In the genomic region with DNA sequence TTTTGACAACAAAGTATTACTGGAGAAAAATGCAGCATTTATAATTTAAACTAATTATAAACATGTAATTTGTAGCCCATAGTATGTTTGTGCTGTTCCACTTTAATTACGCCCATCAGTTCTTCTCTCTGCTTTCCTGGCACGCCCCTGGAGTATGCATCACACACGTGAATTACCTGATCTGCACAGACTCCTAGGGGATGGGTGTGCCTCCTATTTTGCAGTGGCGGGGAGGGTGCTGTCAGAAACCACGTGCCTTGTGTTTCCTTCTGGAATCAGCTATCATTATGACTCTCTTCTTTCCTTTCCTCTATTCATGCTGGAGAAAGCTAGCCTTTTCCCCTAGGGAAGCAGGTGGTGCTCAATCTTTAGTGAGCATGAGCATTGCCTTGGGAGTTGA, we compare ENCODE assay signal across 16 cellular contexts. TPM values are rescaled to one million over a fixed set of nuclear protein-coding genes. Genes with fewer than 3 reads are reported as not detected.
DNase-seq lines count a peak whose midpoint lies in the region; ATAC-seq and TF ChIP-seq lines count a peak whose summit lies in the region.
"Had no signal": no experiment of that assay in that cellular context is flagged by ENCODE, and none has a peak within 500 bp of the region (broad histone marks: within the 10 kb centered on the region; RNA-seq: fewer than 3 reads in every experiment).

No MANE protein-coding gene starts in this region.

- H3K36me3 ChIP-seq in breast epithelium (no peaks in the 10 kb centered on the region), aorta (ENCODE audit: control insufficient read depth in 1 of 2, insufficient read depth in 2 of 2, low read length in 1 of 2) (no peaks in the 10 kb centered on the region), body of pancreas (replicated peaks in 1 of 2; ENCODE audit: insufficient read depth in 1 of 2, low read depth in 2 of 2) (no peaks in the 10 kb centered on the region)
- H3K36me3 ChIP-seq: Peyer's patch had no signal

- no peaks in the 10 kb centered on the region for H3K27me3 Mint-ChIP-seq in MCF 10A (ENCODE audit: insufficient read depth, unreplicated experiment)
- peaks cover 3% of the 10 kb centered on the region for H3K27me3 Mint-ChIP-seq in endothelial cell (ENCODE audit: unreplicated experiment)
- H3K27me3 Mint-ChIP-seq: T-helper 17 cell had no signal

- DNase-seq in MCF 10A (ENCODE audit: unreplicated experiment) (peak; percentile 5), breast epithelium (ENCODE audit: low spot score in 2 of 2) (no peak), NCI-H748 treated with DMSO at 0.1 percent for 48 hours (lab: John Stamatoyannopoulos, UW) (peak; percentile 13), epithelial cell of esophagus (ENCODE audit: low read depth) (peak; percentile 79), aorta (no peak), endothelial cell (ENCODE audit: low spot score) (no peak), AG08396 (ENCODE audit: low spot score) (no peak), body of pancreas (no peak)
- DNase-seq: DMS 273 treated with DMSO at 0.1 percent for 48 hours, IMR-90, Kasumi-1, NCI-H2029 treated with DMSO at 0.1 percent for 48 hours, NCI-H82, Peyer's patch, T-helper 17 cell had no signal

- no peaks in the 10 kb centered on the region for H3K27me3 ChIP-seq in breast epithelium
- H3K27me3 ChIP-seq in aorta (ENCODE audit: control insufficient read depth in 1 of 2, insufficient read depth in 2 of 2, low read length in 1 of 2), result no peaks in the 10 kb centered on the region
- no peaks in the 10 kb centered on the region for H3K27me3 ChIP-seq in body of pancreas
- H3K27me3 ChIP-seq: Peyer's patch had no signal

- no peak for TF ChIP-seq CTCF in MCF 10A (IDR thresholded peaks at IDR 0.05; ENCODE audit: unreplicated experiment)
- no peak for TF ChIP-seq CTCF in breast epithelium (IDR thresholded peaks at IDR 0.05)
- TF ChIP-seq CTCF in epithelial cell of esophagus (IDR thresholded peaks at IDR 0.05; ENCODE audit: insufficient read depth, low read depth, low read length, missing control alignments), result no peak
- no peak for TF ChIP-seq CTCF in endothelial cell (IDR thresholded peaks at IDR 0.05; ENCODE audit: unreplicated experiment)
- TF ChIP-seq CTCF in body of pancreas (IDR thresholded peaks at IDR 0.05), result no peak

- H3K9me3 ChIP-seq in breast epithelium (no peaks in the 10 kb centered on the region), aorta (ENCODE audit: control insufficient read depth, low read length) (no peaks in the 10 kb centered on the region), body of pancreas (no peaks in the 10 kb centered on the region)
- H3K9me3 ChIP-seq: Peyer's patch had no signal

- H3K27ac ChIP-seq in breast epithelium (no peak overlapping the region), aorta (ENCODE audit: low read depth in 1 of 2, low read length in 2 of 2) (no peak overlapping the region), body of pancreas (no peak overlapping the region)
- H3K27ac ChIP-seq: C4-2B, Peyer's patch had no signal

- no TSS peak for BruUV-seq in MCF 10A (replicated peaks; lab: Mats Ljungman, UMichigan)

- POLR2A ChIA-PET in MCF 10A (lab: Yijun Ruan, JAX), result interaction anchor here (0.7 to 1.5 kb wide), 3 partner anchors 9 to 383 kb away, joined by 3 read pairs; no protein-coding TSS in a partner anchor

- H3K4me1 Mint-ChIP-seq in MCF 10A (ENCODE audit: insufficient read depth, unreplicated experiment) (peaks cover 16% of the 10 kb centered on the region), endothelial cell (ENCODE audit: unreplicated experiment) (no peaks in the 10 kb centered on the region)

- H3K4me3 Mint-ChIP-seq in MCF 10A (ENCODE audit: unreplicated experiment) (no peak overlapping the region), endothelial cell (ENCODE audit: unreplicated experiment) (no peak overlapping the region)
- H3K4me3 Mint-ChIP-seq: T-helper 17 cell had no signal

- ATAC-seq in aorta (ENCODE audit: low FRiP score), result peak; percentile 48
- ATAC-seq in body of pancreas, result no peak
- ATAC-seq: T-helper 17 cell had no signal

- WGBS in aorta, 2 donors, result 59 to 65% methylated on average over 5 of the region's 5 CpGs
- WGBS in body of pancreas, 2 donors, result 71 to 78% methylated on average over 5 of the region's 5 CpGs

- no peak for TF ChIP-seq POLR2A in breast epithelium (IDR thresholded peaks at IDR 0.05)
- TF ChIP-seq POLR2A in body of pancreas (IDR thresholded peaks at IDR 0.05), result no peak

- H3K9me3 Mint-ChIP-seq in MCF 10A (ENCODE audit: unreplicated experiment) (no peaks in the 10 kb centered on the region), endothelial cell (ENCODE audit: unreplicated experiment) (no peaks in the 10 kb centered on the region)

- H3K36me3 Mint-ChIP-seq in MCF 10A (ENCODE audit: insufficient read depth, unreplicated experiment) (no peaks in the 10 kb centered on the region), endothelial cell (ENCODE audit: low read depth, unreplicated experiment) (no peaks in the 10 kb centered on the region)

- H3K4me1 ChIP-seq in breast epithelium (no peaks in the 10 kb centered on the region), aorta (ENCODE audit: control insufficient read depth in 1 of 2, insufficient read depth in 2 of 2, low read length in 2 of 2) (peaks cover 0 to 11% of the 10 kb centered on the region in 2 donors), body of pancreas (no peaks in the 10 kb centered on the region)
- H3K4me1 ChIP-seq: Peyer's patch had no signal

- intact Hi-C loops in MCF 10A (cut with micrococcal nuclease), result no loop called here
- intact Hi-C loops in breast epithelium (cut with DNase I; ENCODE audit: low total_unique reads), result no loop called here
- intact Hi-C loops in aorta (cut with DNase I), result no loop called here
- intact Hi-C loops in body of pancreas (cut with DNase I), result no loop called here

- H3K4me3 ChIP-seq in breast epithelium (no peak overlapping the region), epithelial cell of esophagus (ENCODE audit: low read length) (no peak overlapping the region), aorta (ENCODE audit: low read length in 2 of 2) (no peak overlapping the region), body of pancreas (no peak overlapping the region)
- H3K4me3 ChIP-seq: Peyer's patch had no signal

- H3K27ac Mint-ChIP-seq in MCF 10A (ENCODE audit: low read depth, unreplicated experiment) (no peak overlapping the region), endothelial cell (ENCODE audit: unreplicated experiment) (no peak overlapping the region)
- H3K27ac Mint-ChIP-seq: T-helper 17 cell had no signal

- CTCF ChIA-PET in MCF 10A (lab: Yijun Ruan, JAX), result interaction anchor here (0.8 to 2.6 kb wide), 3 partner anchors 9 to 25 kb away, joined by 3 to 13 read pairs (median 7); no protein-coding TSS in a partner anchor

RNA-seq across cellular contexts. Expression of gene RPS23, which starts 43.3 kb away (rescaled TPM):
- total RNA-seq in MCF 10A (2022), result 2,870 and 3,151 TPM in 2 replicates
- total RNA-seq in breast epithelium, result 1,000 to 10,000 TPM; 3,055 to 5,353 (median 4,143) TPM
- total RNA-seq in aorta, result 1,000 to 10,000 TPM; 1,494 to 1,499 TPM
- 1,000 to 10,000 TPM; 4,681 to 7,405 TPM for polyA plus RNA-seq in aorta
- 2,350 TPM for total RNA-seq in endothelial cell (ENCODE audit: unreplicated experiment)
- total RNA-seq in body of pancreas, result 1,000 to 10,000 TPM in 1 of 2 donors, 100 to 1,000 TPM in 1; 953 to 1,329 TPM

Comparison
In these comparisons a context has a peak if more than half of its experiments do, and no peak if none do; other contexts are left out.
1. DNase-seq: peak in MCF 10A (single experiment), NCI-H748 treated with DMSO at 0.1 percent for 48 hours (single experiment) and epithelial cell of esophagus (single experiment); none in breast epithelium (0 of 2), aorta (0 of 2), endothelial cell (single experiment), AG08396 (single experiment) and body of pancreas (0 of 4).